In genomic region chr11:93921695-93922468, GRCh38 we compare ENCODE assay signal across 8 cellular contexts.
DNase-seq lines count a peak whose midpoint lies in the region; ATAC-seq and TF ChIP-seq lines count a peak whose summit lies in the region.

No MANE protein-coding gene starts in this region.

- H3K4me1 Mint-ChIP-seq in activated CD8-positive, alpha-beta T cell treated with anti-CD3 and anti-CD28 coated beads for 36 hours (ENCODE audit: low read depth) = no peaks in the 10 kb centered on the region

- TF ChIP-seq CTCF in BJ (IDR thresholded peaks at IDR 0.05; ENCODE audit: insufficient read depth, low read depth, low read length) (peak; percentile 83), GM13976 (IDR thresholded peaks at IDR 0.05; ENCODE audit: borderline replicate concordance, control extremely low read depth, extremely low read depth, insufficient read depth, missing control alignments) (peak; percentile 64)
- peak; percentile 58 for TF ChIP-seq CTCF in activated CD8-positive, alpha-beta T cell treated with anti-CD3 and anti-CD28 coated beads for 36 hours (IDR thresholded peaks at IDR 0.05)

- no peaks in the 10 kb centered on the region for H3K9me3 Mint-ChIP-seq in activated CD8-positive, alpha-beta T cell treated with anti-CD3 and anti-CD28 coated beads for 36 hours

- no peak overlapping the region for H3K4me3 Mint-ChIP-seq in activated CD8-positive, alpha-beta T cell treated with anti-CD3 and anti-CD28 coated beads for 36 hours

- intact Hi-C loops in activated CD8-positive, alpha-beta T cell treated with anti-CD3 and anti-CD28 coated beads for 36 hours (cut with micrococcal nuclease) = loop anchor here (10.0 kb wide), 1 partner anchor 583 kb away; no protein-coding TSS in a partner anchor

- H3K4me3 ChIP-seq in BJ (ENCODE audit: low read depth, low read length) = no peak overlapping the region

- ATAC-seq in HG03064 (IDR thresholded peaks at IDR 0.05; ENCODE audit: low read depth, unreplicated experiment) (peak; percentile 72), HG03045 (IDR thresholded peaks at IDR 0.05; ENCODE audit: unreplicated experiment) (no peak)
- peak; percentile 60 for ATAC-seq in activated CD8-positive, alpha-beta T cell treated with anti-CD3 and anti-CD28 coated beads for 36 hours

- in situ Hi-C loops in GM13976 (cut with MboI; ENCODE audit: low sequenced_read_pairs, unreplicated experiment) = loop anchor here (25.0 kb wide), 1 partner anchor 590 kb away; the partner anchor contains the start of gene C11orf97

- no peak for DNase-seq in BJ (ENCODE audit: low read depth)
- DNase-seq in GM13976 (ENCODE audit: low spot score) = peak; percentile 55
- peak; percentile 0 for DNase-seq in NCI-H2227 treated with DMSO at 0.1 percent for 48 hours (lab: John Stamatoyannopoulos, UW)
- DNase-seq in activated CD8-positive, alpha-beta T cell treated with anti-CD3 and anti-CD28 coated beads for 36 hours = peak; percentile 44
- DNase-seq in iPS-NIHi7 (ENCODE audit: extremely low spot score) = peak; percentile 90
- DNase-seq in OCI-M2 (lab: John Stamatoyannopoulos, UW; ENCODE audit: unreplicated experiment) = no peak

- POLR2A ChIA-PET in BJ (lab: Charles Lee) = no interaction called here
- POLR2A ChIA-PET in activated CD8-positive, alpha-beta T cell treated with anti-CD3 and anti-CD28 coated beads for 36 hours (lab: Charles Lee) = no interaction called here

- H3K36me3 Mint-ChIP-seq in activated CD8-positive, alpha-beta T cell treated with anti-CD3 and anti-CD28 coated beads for 36 hours (ENCODE audit: low read depth) = no peaks in the 10 kb centered on the region

- CTCF ChIA-PET in BJ (lab: Yijun Ruan, JAX) = interaction anchor here (0.6 to 3.4 kb wide), 22 partner anchors 9 to 580 kb away, joined by 3 to 17 read pairs (median 4); no protein-coding TSS in a partner anchor
- CTCF ChIA-PET in activated CD8-positive, alpha-beta T cell treated with anti-CD3 and anti-CD28 coated beads for 36 hours (lab: Charles Lee) = interaction anchor here (0.9 to 1.7 kb wide), 9 partner anchors 9 to 587 kb away, joined by 3 to 7 read pairs (median 4); no protein-coding TSS in a partner anchor

- peaks cover 27% of the 10 kb centered on the region for H3K27me3 Mint-ChIP-seq in activated CD8-positive, alpha-beta T cell treated with anti-CD3 and anti-CD28 coated beads for 36 hours

- H3K27ac Mint-ChIP-seq in activated CD8-positive, alpha-beta T cell treated with anti-CD3 and anti-CD28 coated beads for 36 hours = no peak overlapping the region

- peaks cover 5% of the 10 kb centered on the region for H3K27me3 ChIP-seq in BJ (ENCODE audit: control insufficient read depth, insufficient read depth, low read length)

- no peaks in the 10 kb centered on the region for H3K36me3 ChIP-seq in BJ (ENCODE audit: control insufficient read depth, insufficient read depth, low read length)

Comparison
In these comparisons a context has a peak if more than half of its experiments do, and no peak if none do; other contexts are left out.
1. DNase-seq: peak in GM13976 (single experiment), NCI-H2227 treated with DMSO at 0.1 percent for 48 hours (single experiment), activated CD8-positive, alpha-beta T cell treated with anti-CD3 and anti-CD28 coated beads for 36 hours (single experiment) and iPS-NIHi7 (single experiment); none in BJ (single experiment) and OCI-M2 (single experiment).
2. Peak in every context shown above with its lines, with median percentiles within 50 percentile points of each other: CTCF ChIP-seq.